2 cellular contexts compared by ENCODE assay signal in genomic region chr2:110747522-110748488, GRCh38.
TF ChIP-seq lines count a peak whose summit lies in the region.

No MANE protein-coding gene starts in this region.

TF ChIP-seq in HEK293, 187 proteins besides CTCF, POLR2A, EP300 and RAD21 (continued from another document):
- TF ChIP-seq PRDM10 (tag by site-specific recombination; IDR thresholded peaks at IDR 0.05) (peak; percentile 78), ZNF133 (tag by site-specific recombination; IDR thresholded peaks at IDR 0.05) (no peak), ZNF423 (tag by site-specific recombination; IDR thresholded peaks at IDR 0.05) (no peak)

TF ChIP-seq in HepG2, 621 proteins besides CTCF, POLR2A, EP300 and RAD21 (continued from another document):
- TF ChIP-seq, protein P1, sequence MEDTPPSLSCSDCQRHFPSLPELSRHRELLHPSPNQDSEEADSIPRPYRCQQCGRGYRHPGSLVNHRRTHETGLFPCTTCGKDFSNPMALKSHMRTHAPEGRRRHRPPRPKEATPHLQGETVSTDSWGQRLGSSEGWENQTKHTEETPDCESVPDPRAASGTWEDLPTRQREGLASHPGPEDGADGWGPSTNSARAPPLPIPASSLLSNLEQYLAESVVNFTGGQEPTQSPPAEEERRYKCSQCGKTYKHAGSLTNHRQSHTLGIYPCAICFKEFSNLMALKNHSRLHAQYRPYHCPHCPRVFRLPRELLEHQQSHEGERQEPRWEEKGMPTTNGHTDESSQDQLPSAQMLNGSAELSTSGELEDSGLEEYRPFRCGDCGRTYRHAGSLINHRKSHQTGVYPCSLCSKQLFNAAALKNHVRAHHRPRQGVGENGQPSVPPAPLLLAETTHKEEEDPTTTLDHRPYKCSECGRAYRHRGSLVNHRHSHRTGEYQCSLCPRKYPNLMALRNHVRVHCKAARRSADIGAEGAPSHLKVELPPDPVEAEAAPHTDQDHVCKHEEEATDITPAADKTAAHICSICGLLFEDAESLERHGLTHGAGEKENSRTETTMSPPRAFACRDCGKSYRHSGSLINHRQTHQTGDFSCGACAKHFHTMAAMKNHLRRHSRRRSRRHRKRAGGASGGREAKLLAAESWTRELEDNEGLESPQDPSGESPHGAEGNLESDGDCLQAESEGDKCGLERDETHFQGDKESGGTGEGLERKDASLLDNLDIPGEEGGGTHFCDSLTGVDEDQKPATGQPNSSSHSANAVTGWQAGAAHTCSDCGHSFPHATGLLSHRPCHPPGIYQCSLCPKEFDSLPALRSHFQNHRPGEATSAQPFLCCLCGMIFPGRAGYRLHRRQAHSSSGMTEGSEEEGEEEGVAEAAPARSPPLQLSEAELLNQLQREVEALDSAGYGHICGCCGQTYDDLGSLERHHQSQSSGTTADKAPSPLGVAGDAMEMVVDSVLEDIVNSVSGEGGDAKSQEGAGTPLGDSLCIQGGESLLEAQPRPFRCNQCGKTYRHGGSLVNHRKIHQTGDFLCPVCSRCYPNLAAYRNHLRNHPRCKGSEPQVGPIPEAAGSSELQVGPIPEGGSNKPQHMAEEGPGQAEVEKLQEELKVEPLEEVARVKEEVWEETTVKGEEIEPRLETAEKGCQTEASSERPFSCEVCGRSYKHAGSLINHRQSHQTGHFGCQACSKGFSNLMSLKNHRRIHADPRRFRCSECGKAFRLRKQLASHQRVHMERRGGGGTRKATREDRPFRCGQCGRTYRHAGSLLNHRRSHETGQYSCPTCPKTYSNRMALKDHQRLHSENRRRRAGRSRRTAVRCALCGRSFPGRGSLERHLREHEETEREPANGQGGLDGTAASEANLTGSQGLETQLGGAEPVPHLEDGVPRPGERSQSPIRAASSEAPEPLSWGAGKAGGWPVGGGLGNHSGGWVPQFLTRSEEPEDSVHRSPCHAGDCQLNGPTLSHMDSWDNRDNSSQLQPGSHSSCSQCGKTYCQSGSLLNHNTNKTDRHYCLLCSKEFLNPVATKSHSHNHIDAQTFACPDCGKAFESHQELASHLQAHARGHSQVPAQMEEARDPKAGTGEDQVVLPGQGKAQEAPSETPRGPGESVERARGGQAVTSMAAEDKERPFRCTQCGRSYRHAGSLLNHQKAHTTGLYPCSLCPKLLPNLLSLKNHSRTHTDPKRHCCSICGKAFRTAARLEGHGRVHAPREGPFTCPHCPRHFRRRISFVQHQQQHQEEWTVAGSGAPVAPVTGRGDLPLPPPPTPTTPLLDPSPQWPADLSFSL (CRISPR knock-in tag; IDR thresholded peaks at IDR 0.05): no peak
- TF ChIP-seq ZNF781 (CRISPR knock-in tag; IDR thresholded peaks at IDR 0.05; ENCODE audit: borderline replicate concordance, not compliant biosample characterization) (no peak), TBX2 (CRISPR knock-in tag; IDR thresholded peaks at IDR 0.05; ENCODE audit: borderline replicate concordance) (no peak), KMT2B (CRISPR knock-in tag; IDR thresholded peaks at IDR 0.05) (no peak), ZNF136 (CRISPR knock-in tag; IDR thresholded peaks at IDR 0.05; ENCODE audit: low read depth) (no peak), ZNF841 (CRISPR knock-in tag; IDR thresholded peaks at IDR 0.05; ENCODE audit: borderline replicate concordance) (no peak), FOSL2 (CRISPR knock-in tag; IDR thresholded peaks at IDR 0.05) (no peak), SOX13 (IDR thresholded peaks at IDR 0.05) (no peak), SOX13 (CRISPR knock-in tag; conservative IDR thresholded peaks at IDR 0.05 in 1 of 2, IDR thresholded peaks at IDR 0.05 in 1 of 2) (no peak), HBP1 (CRISPR knock-in tag; IDR thresholded peaks at IDR 0.05; ENCODE audit: low read depth) (no peak), RBFOX2 (IDR thresholded peaks at IDR 0.05; ENCODE audit: low read depth, low read length) (no peak), TAF1 (CRISPR knock-in tag; IDR thresholded peaks at IDR 0.05) (no peak), HOMEZ (CRISPR knock-in tag; IDR thresholded peaks at IDR 0.05; ENCODE audit: low read depth) (no peak), ZNF878 (CRISPR knock-in tag; IDR thresholded peaks at IDR 0.05) (no peak), ZNF687 (CRISPR knock-in tag; IDR thresholded peaks at IDR 0.05) (no peak), HNRNPK (IDR thresholded peaks at IDR 0.05; ENCODE audit: low read depth, low read length, poor library complexity, severe bottlenecking) (no peak)
- TF ChIP-seq, protein P2, sequence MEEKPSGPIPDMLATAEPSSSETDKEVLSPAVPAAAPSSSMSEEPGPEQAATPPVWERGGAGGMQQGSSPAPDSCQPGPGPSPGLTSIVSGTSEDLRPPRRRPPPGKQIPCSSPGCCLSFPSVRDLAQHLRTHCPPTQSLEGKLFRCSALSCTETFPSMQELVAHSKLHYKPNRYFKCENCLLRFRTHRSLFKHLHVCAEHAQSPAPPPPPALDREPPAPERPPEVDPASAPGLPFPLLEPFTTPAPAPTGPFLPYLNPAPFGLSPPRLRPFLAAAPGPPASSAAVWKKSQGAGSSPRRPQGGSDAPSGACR (CRISPR knock-in tag; IDR thresholded peaks at IDR 0.05): no peak
